In genomic region chr3:112303811-112304325, GRCh38 we compare ENCODE assay signal across 8 cellular contexts. TPM values are rescaled to one million over a fixed set of nuclear protein-coding genes. Genes with fewer than 3 reads are reported as not detected.
DNase-seq lines count a peak whose midpoint lies in the region; ATAC-seq, FAIRE-seq and TF ChIP-seq lines count a peak whose summit lies in the region.

No MANE protein-coding gene starts in this region.

- H4K20me1 ChIP-seq in HepG2 (ENCODE audit: insufficient read depth, low read length) (no peaks in the 10 kb centered on the region), OCI-LY1 (ENCODE audit: insufficient read depth, low read length) (no peaks in the 10 kb centered on the region)

- DNase-seq in HepG2 (ENCODE audit: low spot score) (no peak), foreskin melanocyte (peak; percentile 61), progenitor cell of endocrine pancreas (ENCODE audit: low spot score, unreplicated experiment) (no peak)
- no peak for DNase-seq in activated T-helper 1 cell treated with anti-CD3 and anti-CD28 coated beads, Interleukin-12 subunit alpha, Interleukin-12 subunit beta, Interleukin-2, Interleukin-4 antibody, amounts not matched to agents 30 ng/mL and 10 ng/mL and 1 ng/mL, durations not matched to agents 14 hours and 24 hours and 36 hours (ENCODE audit: low spot score)

- H3K27me3 ChIP-seq in liver (ENCODE audit: control insufficient read depth in 4 of 4, insufficient read depth in 4 of 4, low read length in 3 of 4), result no peaks in the 10 kb centered on the region
- no peaks in the 10 kb centered on the region for H3K27me3 ChIP-seq in HepG2 (ENCODE audit: control insufficient read depth in 1 of 2, insufficient read depth in 2 of 2, low read length in 2 of 2)
- no peaks in the 10 kb centered on the region for H3K27me3 ChIP-seq in OCI-LY1 (ENCODE audit: insufficient read depth, low read length)
- H3K27me3 ChIP-seq in parathyroid adenoma (ENCODE audit: control insufficient read depth, insufficient read depth, low read length), result no peaks in the 10 kb centered on the region

- no peak overlapping the region for H3K9ac ChIP-seq in liver (ENCODE audit: low read depth in 1 of 2, low read length in 2 of 2)
- no peak overlapping the region for H3K9ac ChIP-seq in HepG2 (ENCODE audit: insufficient read depth, low read depth, low read length)
- H3K9ac ChIP-seq in OCI-LY1 (ENCODE audit: low read length), result peak overlapping the region; percentile 62
- H3K9ac ChIP-seq in parathyroid adenoma, result no peak overlapping the region

- H3K4me2 ChIP-seq in HepG2 (ENCODE audit: low read depth, low read length) (no peak overlapping the region), OCI-LY1 (ENCODE audit: low read length) (peak overlapping the region; percentile 65), parathyroid adenoma (ENCODE audit: low read length) (peak overlapping the region; percentile 71)

- no peak for FAIRE-seq in HepG2 (lab: Jason Lieb, UNC)

- no peak for TF ChIP-seq POLR2A in HepG2 (IDR thresholded peaks at IDR 0.05; ENCODE audit: insufficient read depth in 1 of 2, low read depth in 2 of 2, low read length in 2 of 2)

- H3K36me3 ChIP-seq in liver (ENCODE audit: control insufficient read depth in 4 of 4, insufficient read depth in 3 of 4, low read depth in 1 of 4, low read length in 3 of 4) (no peaks in the 10 kb centered on the region), HepG2 (replicated peaks in 1 of 2; ENCODE audit: control insufficient read depth in 1 of 2, insufficient read depth in 2 of 2, low read length in 2 of 2) (no peaks in the 10 kb centered on the region), OCI-LY1 (ENCODE audit: insufficient read depth, low read length) (no peaks in the 10 kb centered on the region), parathyroid adenoma (ENCODE audit: control insufficient read depth, insufficient read depth, low read length) (no peaks in the 10 kb centered on the region)

- no peaks in the 10 kb centered on the region for H3K79me2 ChIP-seq in HepG2 (ENCODE audit: insufficient read depth, low read length)
- no peaks in the 10 kb centered on the region for H3K79me2 ChIP-seq in OCI-LY1 (ENCODE audit: insufficient read depth, low read length)
- H3K79me2 ChIP-seq in parathyroid adenoma, result no peaks in the 10 kb centered on the region

- H3K4me3 Mint-ChIP-seq in activated T-helper 1 cell treated with anti-CD3 and anti-CD28 coated beads, Interleukin-12 subunit alpha, Interleukin-12 subunit beta, Interleukin-2, Interleukin-4 antibody, amounts not matched to agents 30 ng/mL and 10 ng/mL and 1 ng/mL, durations not matched to agents 14 hours and 24 hours and 36 hours, result no peak overlapping the region
- H3K4me3 Mint-ChIP-seq in progenitor cell of endocrine pancreas (ENCODE audit: low read depth), result no peak overlapping the region

- ATAC-seq in HepG2 (no peak), HG03196 (IDR thresholded peaks at IDR 0.05; ENCODE audit: unreplicated experiment) (no peak)

- H3K4me3 ChIP-seq in liver (ENCODE audit: low read depth in 1 of 3, low read length in 3 of 3), result peak overlapping the region in 2 of 3 donors; percentile 8 to 11
- no peak overlapping the region for H3K4me3 ChIP-seq in HepG2 (replicated peaks in 1 of 3; ENCODE audit: insufficient read depth in 1 of 3, low read depth in 2 of 3, low read length in 3 of 3)
- peak overlapping the region; percentile 51 for H3K4me3 ChIP-seq in OCI-LY1 (ENCODE audit: low read depth, low read length, poor library complexity, severe bottlenecking)
- H3K4me3 ChIP-seq in parathyroid adenoma (ENCODE audit: low read depth, low read length), result peak overlapping the region; percentile 49

- H2AFZ ChIP-seq in HepG2 (ENCODE audit: low read length) (no peak overlapping the region), OCI-LY1 (ENCODE audit: low read length) (peak overlapping the region; percentile 91), parathyroid adenoma (peak overlapping the region; percentile 83)

- BruUV-seq in HepG2 (replicated peaks; lab: Mats Ljungman, UMichigan), result no TSS peak

- H3K9me3 ChIP-seq in liver (ENCODE audit: control insufficient read depth in 4 of 4, low read length in 3 of 4) (no peaks in the 10 kb centered on the region), HepG2 (ENCODE audit: low read length) (no peaks in the 10 kb centered on the region), OCI-LY1 (ENCODE audit: low read length) (no peaks in the 10 kb centered on the region), parathyroid adenoma (ENCODE audit: control insufficient read depth, low read length) (no peaks in the 10 kb centered on the region)

- 28% methylated on average over 10 of the region's 10 CpGs for WGBS in liver
- 57% methylated on average over 10 of the region's 10 CpGs for WGBS in HepG2 (ENCODE audit: low lambda C conversion rate)

- no peaks in the 10 kb centered on the region for H3K9me3 Mint-ChIP-seq in activated T-helper 1 cell treated with anti-CD3 and anti-CD28 coated beads, Interleukin-12 subunit alpha, Interleukin-12 subunit beta, Interleukin-2, Interleukin-4 antibody, amounts not matched to agents 30 ng/mL and 10 ng/mL and 1 ng/mL, durations not matched to agents 14 hours and 24 hours and 36 hours
- no peaks in the 10 kb centered on the region for H3K9me3 Mint-ChIP-seq in progenitor cell of endocrine pancreas (ENCODE audit: low read depth)

- peaks cover 0 to 3% (median 0%) of the 10 kb centered on the region in 4 donors for H3K4me1 ChIP-seq in liver (ENCODE audit: control insufficient read depth in 4 of 4, insufficient read depth in 4 of 4, low read length in 3 of 4)
- no peaks in the 10 kb centered on the region for H3K4me1 ChIP-seq in HepG2 (ENCODE audit: insufficient read depth, low read length)
- H3K4me1 ChIP-seq in OCI-LY1 (ENCODE audit: insufficient read depth, low read length, severe bottlenecking), result peaks cover 39% of the 10 kb centered on the region
- no peaks in the 10 kb centered on the region for H3K4me1 ChIP-seq in parathyroid adenoma

- H3K27ac Mint-ChIP-seq in activated T-helper 1 cell treated with anti-CD3 and anti-CD28 coated beads, Interleukin-12 subunit alpha, Interleukin-12 subunit beta, Interleukin-2, Interleukin-4 antibody, amounts not matched to agents 30 ng/mL and 10 ng/mL and 1 ng/mL, durations not matched to agents 14 hours and 24 hours and 36 hours, result no peak overlapping the region
- no peak overlapping the region for H3K27ac Mint-ChIP-seq in progenitor cell of endocrine pancreas

- TF ChIP-seq EP300 in HepG2 (IDR thresholded peaks at IDR 0.05; ENCODE audit: low read depth in 2 of 2, low read length in 2 of 2), result no peak
- TF ChIP-seq EP300 in HepG2 (CRISPR knock-in tag; IDR thresholded peaks at IDR 0.05; ENCODE audit: borderline replicate concordance), result no peak

- no peaks in the 10 kb centered on the region for H3K9me2 ChIP-seq in OCI-LY1 (ENCODE audit: low read depth, low read length)

- no peaks in the 10 kb centered on the region for H3K27me3 Mint-ChIP-seq in activated T-helper 1 cell treated with anti-CD3 and anti-CD28 coated beads, Interleukin-12 subunit alpha, Interleukin-12 subunit beta, Interleukin-2, Interleukin-4 antibody, amounts not matched to agents 30 ng/mL and 10 ng/mL and 1 ng/mL, durations not matched to agents 14 hours and 24 hours and 36 hours (ENCODE audit: insufficient read depth)
- no peaks in the 10 kb centered on the region for H3K27me3 Mint-ChIP-seq in progenitor cell of endocrine pancreas

- no peaks in the 10 kb centered on the region for H3F3A ChIP-seq in OCI-LY1 (ENCODE audit: insufficient read depth, low read length)

- H3K36me3 Mint-ChIP-seq in activated T-helper 1 cell treated with anti-CD3 and anti-CD28 coated beads, Interleukin-12 subunit alpha, Interleukin-12 subunit beta, Interleukin-2, Interleukin-4 antibody, amounts not matched to agents 30 ng/mL and 10 ng/mL and 1 ng/mL, durations not matched to agents 14 hours and 24 hours and 36 hours (ENCODE audit: low read depth), result no peaks in the 10 kb centered on the region
- H3K36me3 Mint-ChIP-seq in progenitor cell of endocrine pancreas (ENCODE audit: insufficient read depth), result no peaks in the 10 kb centered on the region

- no peak overlapping the region for H3K27ac ChIP-seq in liver (ENCODE audit: low read depth in 1 of 2, low read length in 2 of 2)
- H3K27ac ChIP-seq in HepG2 (ENCODE audit: extremely low read length, insufficient read depth, low read length), result no peak overlapping the region
- peak overlapping the region; percentile 66 for H3K27ac ChIP-seq in OCI-LY1 (ENCODE audit: low read depth, low read length, poor library complexity, severe bottlenecking)
- no peak overlapping the region for H3K27ac ChIP-seq in parathyroid adenoma

- CTCF ChIA-PET in HepG2 (lab: Yijun Ruan, JAX; ENCODE audit: low intra/inter-chr PET ratio, low total read pairs), result no interaction called here

- peaks cover under 1% of the 10 kb centered on the region for H3K4me1 Mint-ChIP-seq in activated T-helper 1 cell treated with anti-CD3 and anti-CD28 coated beads, Interleukin-12 subunit alpha, Interleukin-12 subunit beta, Interleukin-2, Interleukin-4 antibody, amounts not matched to agents 30 ng/mL and 10 ng/mL and 1 ng/mL, durations not matched to agents 14 hours and 24 hours and 36 hours (ENCODE audit: low read depth)
- H3K4me1 Mint-ChIP-seq in progenitor cell of endocrine pancreas (ENCODE audit: low read depth), result peaks cover 39% of the 10 kb centered on the region

- intact Hi-C loops in HepG2 (cut with micrococcal nuclease; ENCODE audit: unreplicated experiment), result no loop called here
- intact Hi-C loops in activated T-helper 1 cell treated with anti-CD3 and anti-CD28 coated beads, Interleukin-12 subunit alpha, Interleukin-12 subunit beta, Interleukin-2, Interleukin-4 antibody, amounts not matched to agents 30 ng/mL and 10 ng/mL and 1 ng/mL, durations not matched to agents 14 hours and 24 hours and 36 hours (cut with micrococcal nuclease), result loop anchor here (5.0 kb wide), 1 partner anchor 668 kb away; no protein-coding TSS in a partner anchor

- POLR2A ChIA-PET in HepG2 (lab: Yijun Ruan, JAX), result no interaction called here

- no peak for TF ChIP-seq CTCF in liver (IDR thresholded peaks at IDR 0.05; ENCODE audit: low read depth, low read length, missing input control)
- no peak for TF ChIP-seq CTCF in HepG2 (CRISPR knock-in tag; IDR thresholded peaks at IDR 0.05)
- no peak for TF ChIP-seq CTCF in OCI-LY1 (IDR thresholded peaks at IDR 0.05; ENCODE audit: low read length)
- no peak for TF ChIP-seq CTCF in parathyroid adenoma (IDR thresholded peaks at IDR 0.05)
- TF ChIP-seq CTCF in progenitor cell of endocrine pancreas (IDR thresholded peaks at IDR 0.05; ENCODE audit: unreplicated experiment), result no peak

- in situ Hi-C loops in HepG2 (cut with HindIII; ENCODE audit: extremely low pct_ligation_motif_present, low pct_unique_long_range_greater_than_20kb), result no loop called here

- TF ChIP-seq RAD21 in liver (IDR thresholded peaks at IDR 0.05) (no peak), HepG2 (CRISPR knock-in tag; IDR thresholded peaks at IDR 0.05) (no peak)

RNA-seq across cellular contexts. Expression of gene SLC9C1, which starts 9.9 kb away (rescaled TPM):
- total RNA-seq in liver, result under 1 TPM in 1 of 2 donors, not detected in 1; 0.28 TPM
- not detected for polyA plus RNA-seq in liver
- total RNA-seq in HepG2 (2016; rRNA removed; fragmentation: Illumina TruSeq; extraction: Trizol), result not detected in 2 replicates
- not detected in 2 replicates for total RNA-seq in HepG2 (2016; cell fraction: cytosol; rRNA removed; fragmentation: Illumina TruSeq; extraction: Trizol; ENCODE audit: low read depth)
- not detected in 2 replicates for total RNA-seq in HepG2 (2016; cell fraction: insoluble cytoplasmic fraction; rRNA removed; fragmentation: Illumina TruSeq; extraction: Trizol)
- not detected in 2 replicates for total RNA-seq in HepG2 (2016; cell fraction: membrane; rRNA removed; fragmentation: Illumina TruSeq; extraction: Trizol)
- total RNA-seq in HepG2 (2016; cell fraction: nucleus; rRNA removed; fragmentation: Illumina TruSeq; extraction: Trizol), result not detected in 2 replicates
- polyA plus RNA-seq in HepG2 (2011; rRNA removed), result not detected in 2 replicates
- polyA plus RNA-seq in HepG2 (2011; cell fraction: cytosol; rRNA removed), result not detected in 2 replicates
- polyA plus RNA-seq in HepG2 (2011; cell fraction: nucleus; rRNA removed), result not detected in 2 replicates
- not detected in 2 replicates for polyA plus RNA-seq in HepG2 (2012)
- polyA plus RNA-seq in HepG2 (2016; cell fraction: cytosol; fragmentation: Illumina TruSeq; extraction: Trizol; ENCODE audit: low read depth), result not detected in 2 replicates
- not detected in 2 replicates for polyA plus RNA-seq in HepG2 (2016; cell fraction: insoluble cytoplasmic fraction; fragmentation: Illumina TruSeq; extraction: Trizol; ENCODE audit: low read depth)
- polyA plus RNA-seq in HepG2 (2016; cell fraction: membrane; fragmentation: Illumina TruSeq; extraction: Trizol; ENCODE audit: low read depth), result not detected in 2 replicates
- polyA plus RNA-seq in HepG2 (2016; cell fraction: nucleus; fragmentation: Illumina TruSeq; extraction: Trizol; ENCODE audit: insufficient read depth, low read depth), result not detected in 2 replicates
- polyA minus RNA-seq in HepG2 (2011; rRNA and poly(A)+ RNA removed; ENCODE audit: low replicate concordance), result not detected in 2 replicates
- not detected in 2 replicates for polyA minus RNA-seq in HepG2 (2011; cell fraction: cytosol; rRNA and poly(A)+ RNA removed)
- not detected in 2 replicates for polyA minus RNA-seq in HepG2 (2011; cell fraction: nucleus; rRNA and poly(A)+ RNA removed)
- total RNA-seq in activated T-helper 1 cell treated with anti-CD3 and anti-CD28 coated beads, Interleukin-12 subunit alpha, Interleukin-12 subunit beta, Interleukin-2, Interleukin-4 antibody, amounts not matched to agents 30 ng/mL and 10 ng/mL and 1 ng/mL, durations not matched to agents 14 hours and 24 hours and 36 hours, result not detected in 2 replicates
- 1.5 and 2.3 TPM in 2 replicates for total RNA-seq in progenitor cell of endocrine pancreas

RNA-seq across cellular contexts. Expression of gene CD200, which starts 29.1 kb away (rescaled TPM):
- total RNA-seq in liver, result under 1 TPM; 0.25 to 0.28 TPM
- polyA plus RNA-seq in liver, result under 1 TPM; 0.10 to 0.15 TPM
- total RNA-seq in HepG2 (2016; rRNA removed; fragmentation: Illumina TruSeq; extraction: Trizol), result not detected in 2 replicates
- total RNA-seq in HepG2 (2016; cell fraction: cytosol; rRNA removed; fragmentation: Illumina TruSeq; extraction: Trizol; ENCODE audit: low read depth), result not detected in 2 replicates
- total RNA-seq in HepG2 (2016; cell fraction: insoluble cytoplasmic fraction; rRNA removed; fragmentation: Illumina TruSeq; extraction: Trizol), result not detected in 2 replicates
- not detected in 2 replicates for total RNA-seq in HepG2 (2016; cell fraction: membrane; rRNA removed; fragmentation: Illumina TruSeq; extraction: Trizol)
- total RNA-seq in HepG2 (2016; cell fraction: nucleus; rRNA removed; fragmentation: Illumina TruSeq; extraction: Trizol), result not detected in 2 replicates
- polyA plus RNA-seq in HepG2 (2011; rRNA removed), result not detected in 2 replicates
- 0.03 TPM in 1 of 2 replicates, not detected in the other for polyA plus RNA-seq in HepG2 (2011; cell fraction: cytosol; rRNA removed)
- 0.05 TPM in 1 of 2 replicates, not detected in the other for polyA plus RNA-seq in HepG2 (2011; cell fraction: nucleus; rRNA removed)
- not detected in 2 replicates for polyA plus RNA-seq in HepG2 (2012)
- polyA plus RNA-seq in HepG2 (2016; cell fraction: cytosol; fragmentation: Illumina TruSeq; extraction: Trizol; ENCODE audit: low read depth), result not detected in 2 replicates
- polyA plus RNA-seq in HepG2 (2016; cell fraction: insoluble cytoplasmic fraction; fragmentation: Illumina TruSeq; extraction: Trizol; ENCODE audit: low read depth), result not detected in 2 replicates
- polyA plus RNA-seq in HepG2 (2016; cell fraction: membrane; fragmentation: Illumina TruSeq; extraction: Trizol; ENCODE audit: low read depth), result not detected in 2 replicates
- polyA plus RNA-seq in HepG2 (2016; cell fraction: nucleus; fragmentation: Illumina TruSeq; extraction: Trizol; ENCODE audit: insufficient read depth, low read depth), result not detected in 2 replicates
- not detected in 2 replicates for polyA minus RNA-seq in HepG2 (2011; rRNA and poly(A)+ RNA removed; ENCODE audit: low replicate concordance)
- not detected in 2 replicates for polyA minus RNA-seq in HepG2 (2011; cell fraction: cytosol; rRNA and poly(A)+ RNA removed)
- not detected in 2 replicates for polyA minus RNA-seq in HepG2 (2011; cell fraction: nucleus; rRNA and poly(A)+ RNA removed)
- 141 TPM in 2 replicates for total RNA-seq in activated T-helper 1 cell treated with anti-CD3 and anti-CD28 coated beads, Interleukin-12 subunit alpha, Interleukin-12 subunit beta, Interleukin-2, Interleukin-4 antibody, amounts not matched to agents 30 ng/mL and 10 ng/mL and 1 ng/mL, durations not matched to agents 14 hours and 24 hours and 36 hours
- total RNA-seq in progenitor cell of endocrine pancreas, result 37.4 and 42.1 TPM in 2 replicates

Comparison
In these comparisons a context has a peak if more than half of its experiments do, and no peak if none do; other contexts are left out.
1. H3K4me3 ChIP-seq: peak in liver (2 of 3), OCI-LY1 (single experiment) and parathyroid adenoma (single experiment); none in HepG2 (0 of 3).
2. RNA of gene CD200, which starts 29.1 kb away (total RNA-seq): 141 TPM in activated T-helper 1 cell treated with anti-CD3 and anti-CD28 coated beads, Interleukin-12 subunit alpha, Interleukin-12 subunit beta, Interleukin-2, Interleukin-4 antibody, amounts not matched to agents 30 ng/mL and 10 ng/mL and 1 ng/mL, durations not matched to agents 14 hours and 24 hours and 36 hours and 37.4 to 42.1 TPM in progenitor cell of endocrine pancreas; 0.25 to 0.28 TPM in liver and not detected in HepG2; every median in the first group is over 10 times any median in the second.